ENCODE assay signal across 26 cellular contexts in genomic region chr4:78460368-78460767, GRCh38.
"Had no signal": no experiment of that assay in that cellular context is flagged by ENCODE, and none has a peak within 500 bp of the region (broad histone marks: within the 10 kb centered on the region; RNA-seq: fewer than 3 reads in every experiment).

No MANE protein-coding gene starts in this region.

- H3K4me3 ChIP-seq: coronary artery, dorsolateral prefrontal cortex, esophagus muscularis mucosa, gastroesophageal sphincter, heart left ventricle, hepatocyte, left lung, lower lobe of right lung had no signal

- H3K27me3 ChIP-seq: dorsolateral prefrontal cortex, esophagus muscularis mucosa, foreskin keratinocyte, gastroesophageal sphincter, heart left ventricle, hepatocyte, left lung had no signal

- H2AFZ ChIP-seq: hepatocyte had no signal

- H3K36me3 Mint-ChIP-seq: immature natural killer cell; memory B cell; naive thymus-derived CD4-positive, alpha-beta T cell had no signal

- H3K4me1 Mint-ChIP-seq: immature natural killer cell; naive thymus-derived CD4-positive, alpha-beta T cell had no signal

- H3K4me2 ChIP-seq: hepatocyte had no signal

- H3K27ac Mint-ChIP-seq: immature natural killer cell; memory B cell; naive thymus-derived CD4-positive, alpha-beta T cell had no signal

- H3K9me3 Mint-ChIP-seq: memory B cell; naive thymus-derived CD4-positive, alpha-beta T cell had no signal

- H3K79me2 ChIP-seq: hepatocyte had no signal

- H3K36me3 ChIP-seq: heart left ventricle, left lung, lower lobe of right lung had no signal

- ATAC-seq: foreskin keratinocyte; gastroesophageal sphincter; heart left ventricle; left cardiac atrium; left lung; left ventricle myocardium superior; lower lobe of right lung; naive thymus-derived CD4-positive, alpha-beta T cell had no signal

- H3K27ac ChIP-seq: coronary artery, dorsolateral prefrontal cortex, esophagus muscularis mucosa, foreskin keratinocyte, gastroesophageal sphincter, heart left ventricle, hepatocyte, left lung, lower lobe of right lung had no signal

- H3K9me3 ChIP-seq: esophagus muscularis mucosa, gastroesophageal sphincter, heart left ventricle, left lung, lower lobe of right lung had no signal

- DNase-seq: dermis blood vessel endothelial cell; dorsolateral prefrontal cortex; effector CD4-positive, alpha-beta T cell; effector memory CD4-positive, alpha-beta T cell; foreskin keratinocyte; heart left ventricle; hypothalamus; immature natural killer cell; islet precursor cell; kidney; kidney glomerular epithelial cell; left cardiac atrium; left lung; left ventricle myocardium superior; lower lobe of right lung; mesendoderm; midbrain; naive thymus-derived CD4-positive, alpha-beta T cell had no signal

- H3K4me3 Mint-ChIP-seq: immature natural killer cell; memory B cell; naive thymus-derived CD4-positive, alpha-beta T cell had no signal

- H3K4me1 ChIP-seq: esophagus muscularis mucosa, foreskin keratinocyte, gastroesophageal sphincter, heart left ventricle, left lung, lower lobe of right lung had no signal

- FAIRE-seq: colon, endothelial cell of umbilical vein, frontal cortex, kidney had no signal
